Comparison of ENCODE assay signal across 16 cellular contexts in the genomic region with DNA sequence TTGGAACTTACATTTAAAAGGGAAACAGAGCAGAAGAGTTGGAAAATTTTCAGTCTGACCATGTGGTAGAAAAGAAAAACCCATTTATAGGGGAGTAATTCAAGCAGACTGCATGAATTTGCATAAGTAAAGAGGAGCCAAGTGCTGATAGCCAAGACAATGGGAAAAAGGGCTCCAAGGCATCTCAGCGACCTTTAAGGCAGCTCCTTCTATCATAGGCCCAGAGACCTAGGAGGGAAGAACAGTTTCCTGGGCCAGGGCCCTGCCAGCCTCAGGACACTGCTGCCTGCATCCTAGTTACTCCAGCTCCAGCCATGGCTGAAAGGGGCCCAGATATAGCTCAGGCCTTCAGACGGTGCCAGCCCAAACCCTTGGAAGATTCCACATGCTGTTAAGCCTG. TPM values are rescaled to one million over a fixed set of nuclear protein-coding genes. Genes with fewer than 3 reads are reported as not detected.
DNase-seq lines count a peak whose midpoint lies in the region; ATAC-seq and TF ChIP-seq lines count a peak whose summit lies in the region.
"Had no signal": no experiment of that assay in that cellular context is flagged by ENCODE, and none has a peak within 500 bp of the region (broad histone marks: within the 10 kb centered on the region; RNA-seq: fewer than 3 reads in every experiment).

No MANE protein-coding gene starts in this region.

- 76 to 94% (median 90%) methylated on average over 2 of the region's 2 CpGs for WGBS in spleen, 5 donors
- 63 to 78% (median 71%) methylated on average over 2 of the region's 2 CpGs for WGBS in stomach, 5 donors

- BruUV-seq in PC-3 (replicated peaks; lab: Mats Ljungman, UMichigan) = no TSS peak

- peaks cover 79% of the 10 kb centered on the region for H3K4me1 Mint-ChIP-seq in activated naive CD8-positive, alpha-beta T cell (ENCODE audit: low read depth)
- peaks cover 58% of the 10 kb centered on the region for H3K4me1 Mint-ChIP-seq in activated naive CD8-positive, alpha-beta T cell treated with anti-CD3 and anti-CD28 coated beads for 36 hours

- H3K27ac ChIP-seq in spleen = peak overlapping the region in 5 of 8 donors; percentile 35 to 70 (median 48)
- H3K27ac ChIP-seq in stomach = no peak overlapping the region
- H3K27ac ChIP-seq in PC-3 (ENCODE audit: low read length) = no peak overlapping the region
- H3K27ac ChIP-seq: RWPE1 had no signal

- H3K36me3 Mint-ChIP-seq in activated naive CD8-positive, alpha-beta T cell = peaks cover 28% of the 10 kb centered on the region
- peaks cover 70% of the 10 kb centered on the region for H3K36me3 Mint-ChIP-seq in activated naive CD8-positive, alpha-beta T cell treated with anti-CD3 and anti-CD28 coated beads for 36 hours

- no peak overlapping the region for H3K27ac Mint-ChIP-seq in activated naive CD8-positive, alpha-beta T cell
- H3K27ac Mint-ChIP-seq in activated naive CD8-positive, alpha-beta T cell treated with anti-CD3 and anti-CD28 coated beads for 36 hours = no peak overlapping the region

- TF ChIP-seq POLR2A in spleen (IDR thresholded peaks at IDR 0.05) (no peak), stomach (IDR thresholded peaks at IDR 0.05) (no peak)

- H3K4me1 ChIP-seq in Loucy (ENCODE audit: insufficient read depth, low read length, poor library complexity, severe bottlenecking) (peaks cover 38% of the 10 kb centered on the region), spleen (peaks cover 5 to 83% (median 49%) of the 10 kb centered on the region in 6 donors), stomach (peaks cover 13 to 72% (median 46%) of the 10 kb centered on the region in 4 donors), PC-3 (ENCODE audit: insufficient read depth, low read length) (peaks cover 8% of the 10 kb centered on the region; the same call in 1 of the 2 replicates)
- H3K4me1 ChIP-seq: BE2C had no signal

- CTCF ChIA-PET in PC-3 (lab: Charles Lee) = no interaction called here

- POLR2A ChIA-PET in PC-3 (lab: Charles Lee; ENCODE audit: unreplicated experiment) = no interaction called here

- H2AFZ ChIP-seq in Loucy (ENCODE audit: low read length) (no peak overlapping the region), PC-3 (ENCODE audit: low read length) (no peak overlapping the region)

- ATAC-seq in PC-3 = no peak

- H3K27me3 ChIP-seq in Loucy (ENCODE audit: insufficient read depth, low read length, poor library complexity, severe bottlenecking) (no peaks in the 10 kb centered on the region), spleen (replicated peaks in 1 of 7) (no peaks in the 10 kb centered on the region), stomach (no peaks in the 10 kb centered on the region), PC-3 (ENCODE audit: low read length) (no peaks in the 10 kb centered on the region)
- H3K27me3 ChIP-seq: BE2C had no signal

- H3K27me3 Mint-ChIP-seq in activated naive CD8-positive, alpha-beta T cell = no peaks in the 10 kb centered on the region
- H3K27me3 Mint-ChIP-seq in activated naive CD8-positive, alpha-beta T cell treated with anti-CD3 and anti-CD28 coated beads for 36 hours = no peaks in the 10 kb centered on the region
- H3K27me3 Mint-ChIP-seq: CD4-positive, alpha-beta memory T cell had no signal

- H4K20me1 ChIP-seq in Loucy (ENCODE audit: insufficient read depth, low read length, poor library complexity, severe bottlenecking) = peaks cover 59% of the 10 kb centered on the region
- H4K20me1 ChIP-seq in PC-3 (ENCODE audit: low read length) = peaks cover 16% of the 10 kb centered on the region

- peaks cover 16% of the 10 kb centered on the region for H3K9me3 Mint-ChIP-seq in activated naive CD8-positive, alpha-beta T cell (ENCODE audit: low read depth)
- H3K9me3 Mint-ChIP-seq in activated naive CD8-positive, alpha-beta T cell treated with anti-CD3 and anti-CD28 coated beads for 36 hours = peaks cover 44% of the 10 kb centered on the region

- TF ChIP-seq CTCF in Loucy (conservative IDR thresholded peaks at IDR 0.05; ENCODE audit: low read length) (no peak), spleen (IDR thresholded peaks at IDR 0.05 in 8 of 11, conservative IDR thresholded peaks at IDR 0.05 in 3 of 11) (no peak), stomach (IDR thresholded peaks at IDR 0.05) (no peak), PC-3 (conservative IDR thresholded peaks at IDR 0.05; ENCODE audit: low read depth, low read length) (no peak)

- H3K4me3 ChIP-seq in Loucy (ENCODE audit: low read length, poor library complexity, severe bottlenecking) = no peak overlapping the region
- no peak overlapping the region for H3K4me3 ChIP-seq in spleen
- H3K4me3 ChIP-seq in stomach = no peak overlapping the region
- H3K4me3 ChIP-seq in PC-3 (ENCODE audit: low read length) = no peak overlapping the region

- intact Hi-C loops in spleen (cut with DNase I; ENCODE audit: low total_unique reads) (no loop called here), stomach (cut with DNase I; ENCODE audit: low total_unique reads) (no loop called here), PC-3 (cut with micrococcal nuclease) (no loop called here)

- H3F3A ChIP-seq in Loucy (ENCODE audit: low read depth) (no peaks in the 10 kb centered on the region), PC-3 (ENCODE audit: low read length, unreplicated experiment) (no peaks in the 10 kb centered on the region)

- H3K4me3 Mint-ChIP-seq in activated naive CD8-positive, alpha-beta T cell = peak overlapping the region; percentile 3
- H3K4me3 Mint-ChIP-seq in activated naive CD8-positive, alpha-beta T cell treated with anti-CD3 and anti-CD28 coated beads for 36 hours = no peak overlapping the region

- no peaks in the 10 kb centered on the region for H3K9me2 ChIP-seq in Loucy (replicated peaks; ENCODE audit: low read depth, low read length)
- H3K9me2 ChIP-seq in PC-3 (replicated peaks; ENCODE audit: low read length) = no peaks in the 10 kb centered on the region

- H3K9me3 ChIP-seq in Loucy (ENCODE audit: insufficient read depth, low read depth, low read length) (no peaks in the 10 kb centered on the region), spleen (peaks cover 0 to 12% (median 0%) of the 10 kb centered on the region in 8 donors), stomach (no peaks in the 10 kb centered on the region), PC-3 (ENCODE audit: low read length) (no peaks in the 10 kb centered on the region)
- H3K9me3 ChIP-seq: BE2C had no signal

- H3K36me3 ChIP-seq in Loucy (ENCODE audit: insufficient read depth, low read length) (no peaks in the 10 kb centered on the region), spleen (peaks cover 0 to 4% (median 0%) of the 10 kb centered on the region in 6 donors), stomach (no peaks in the 10 kb centered on the region), PC-3 (ENCODE audit: low read depth, low read length) (no peaks in the 10 kb centered on the region)
- H3K36me3 ChIP-seq: BE2C had no signal

- no peak overlapping the region for H3K9ac ChIP-seq in Loucy (ENCODE audit: low read depth, low read length, poor library complexity, severe bottlenecking)
- H3K9ac ChIP-seq in PC-3 (ENCODE audit: low read length) = no peak overlapping the region

- H3K79me2 ChIP-seq in Loucy (ENCODE audit: insufficient read depth, low read length) (peaks cover 98% of the 10 kb centered on the region), PC-3 (ENCODE audit: low read length) (peaks cover 99% of the 10 kb centered on the region)

- DNase-seq in activated naive CD8-positive, alpha-beta T cell treated with anti-CD3 and anti-CD28 coated beads for 36 hours = no peak
- DNase-seq in iPS-NIHi11 (ENCODE audit: low spot score) (peak; percentile 39), spleen (no peak), stomach (no peak), islet precursor cell (no peak), PC-3 (no peak)
- DNase-seq: 8988T; BE2C; CD4-positive, alpha-beta memory T cell; NCI-H1436; NCI-H2029; NCI-H2171; NCI-H446 treated with DMSO at 0.1 percent for 48 hours had no signal

- H3K4me2 ChIP-seq in Loucy (ENCODE audit: low read depth, low read length, poor library complexity, severe bottlenecking) (peak overlapping the region; percentile 18), PC-3 (ENCODE audit: low read length) (no peak overlapping the region)

- no peak for TF ChIP-seq EP300 in stomach (IDR thresholded peaks at IDR 0.05)

RNA-seq across cellular contexts. Expression of gene DNAJC3, which starts 7.5 kb away (rescaled TPM):
- total RNA-seq in activated naive CD8-positive, alpha-beta T cell treated with anti-CD3 and anti-CD28 coated beads for 36 hours = 10 to 100 TPM; 19.1 to 19.6 TPM
- total RNA-seq in spleen = 10 to 100 TPM; 43.2 to 56.8 (median 47.3) TPM
- polyA plus RNA-seq in spleen = 1 to 10 TPM; 5.0 to 8.4 (median 6.0) TPM
- 100 to 1,000 TPM in 1 of 5 donors, 10 to 100 TPM in 3, 1 to 10 TPM in 1; 9.9 to 102 (median 19.6) TPM for total RNA-seq in stomach
- 10 to 100 TPM in 1 of 3 donors, 1 to 10 TPM in 2; 6.3 to 10.7 (median 8.8) TPM for polyA plus RNA-seq in stomach
- total RNA-seq in PC-3 (2014; rRNA removed) = 17.8 and 20.5 TPM in 2 replicates

RNA-seq across cellular contexts. Expression of gene DZIP1, which starts 40.0 kb away (rescaled TPM):
- 1 to 10 TPM in 1 of 2 experiments, under 1 TPM in 1; 0.36 to 1.1 TPM for total RNA-seq in activated naive CD8-positive, alpha-beta T cell treated with anti-CD3 and anti-CD28 coated beads for 36 hours
- 1 to 10 TPM; 4.4 to 8.5 (median 5.9) TPM for total RNA-seq in spleen
- 1 to 10 TPM; 2.9 to 4.0 (median 3.5) TPM for polyA plus RNA-seq in spleen
- 10 to 100 TPM; 12.2 to 25.2 (median 19.2) TPM for total RNA-seq in stomach
- 10 to 100 TPM in 2 of 3 donors, 1 to 10 TPM in 1; 4.7 to 18.2 (median 12.9) TPM for polyA plus RNA-seq in stomach
- total RNA-seq in PC-3 (2014; rRNA removed) = 1.8 and 3.5 TPM in 2 replicates
- total RNA-seq: CD4-positive, alpha-beta memory T cell had no signal
- polyA plus RNA-seq: CD4-positive, alpha-beta memory T cell had no signal

Comparison
In these comparisons a context has a peak if more than half of its experiments do, and no peak if none do; other contexts are left out.
1. H3K27ac ChIP-seq: peak in spleen (5 of 8); none in stomach (0 of 5) and PC-3 (single experiment).